19 cellular contexts compared by ENCODE assay signal in genomic region chr21:29557200-29557599, GRCh38.
DNase-seq lines count a peak whose midpoint lies in the region; ATAC-seq and TF ChIP-seq lines count a peak whose summit lies in the region.
"Had no signal": no experiment of that assay in that cellular context is flagged by ENCODE, and none has a peak within 500 bp of the region (broad histone marks: within the 10 kb centered on the region; RNA-seq: fewer than 3 reads in every experiment).

No MANE protein-coding gene starts in this region.

- WGBS in spleen, 5 donors: 21 to 47% (median 30%) methylated on average over 1 of the region's 1 CpG

- no peak for TF ChIP-seq POLR2A in spleen (IDR thresholded peaks at IDR 0.05)

- no peaks in the 10 kb centered on the region for H3K27me3 ChIP-seq in spleen (replicated peaks in 1 of 7)

- H3K36me3 ChIP-seq in spleen: peaks cover 0 to 7% (median 0%) of the 10 kb centered on the region in 6 donors

- intact Hi-C loops in spleen (cut with DNase I; ENCODE audit: low total_unique reads): no loop called here

- CTCF ChIA-PET in AG04449 (lab: Yijun Ruan, JAX): no interaction called here

- no peaks in the 10 kb centered on the region for H3K9me3 ChIP-seq in spleen

- no peak for TF ChIP-seq CTCF in AG04449 (IDR thresholded peaks at IDR 0.05; ENCODE audit: insufficient read depth, low read length, missing control alignments)
- no peak for TF ChIP-seq CTCF in spleen (IDR thresholded peaks at IDR 0.05 in 8 of 11, conservative IDR thresholded peaks at IDR 0.05 in 3 of 11)

- DNase-seq in AG04449 (ENCODE audit: low read depth, low spot score) (peak; percentile 16), RPMI8226 (peak; percentile 43), germinal center (ENCODE audit: low spot score) (peak; percentile 13), spleen (no peak), DMS153 (lab: John Stamatoyannopoulos, UW) (no peak), foreskin melanocyte (no peak)
- DNase-seq: CD4-positive, CD25-positive, alpha-beta regulatory T cell; DND-41; GF-D8; H9; NCI-H1048; NCI-H146; NCI-H2081 treated with DMSO at 0.1 percent for 48 hours; NCI-H345; NCI-H526 treated with DMSO at 0.1 percent for 48 hours; Right ventricle myocardium superior had no signal

- H3K4me3 ChIP-seq in AG04449 (ENCODE audit: low read depth, low read length) (no peak overlapping the region), spleen (no peak overlapping the region)

- peaks cover 0 to 10% (median 0%) of the 10 kb centered on the region in 6 donors for H3K4me1 ChIP-seq in spleen

- POLR2A ChIA-PET in AG04449 (lab: Yijun Ruan, JAX): no interaction called here

- ATAC-seq in GM18907 (IDR thresholded peaks at IDR 0.05; ENCODE audit: unreplicated experiment): peak; percentile 48
- ATAC-seq in HG03520 (IDR thresholded peaks at IDR 0.05; ENCODE audit: unreplicated experiment): no peak
- ATAC-seq: Panc1 had no signal

- H3K27ac ChIP-seq in spleen: peak overlapping the region in 2 of 8 donors; percentile 12 to 22

Comparison
In these comparisons a context has a peak if more than half of its experiments do, and no peak if none do; other contexts are left out.
1. DNase-seq: peak in AG04449 (single experiment), RPMI8226 (single experiment) and germinal center (single experiment); none in spleen (single experiment), DMS153 (single experiment) and foreskin melanocyte (single experiment).